ENCODE assay signal across 7 cellular contexts in the genomic region with DNA sequence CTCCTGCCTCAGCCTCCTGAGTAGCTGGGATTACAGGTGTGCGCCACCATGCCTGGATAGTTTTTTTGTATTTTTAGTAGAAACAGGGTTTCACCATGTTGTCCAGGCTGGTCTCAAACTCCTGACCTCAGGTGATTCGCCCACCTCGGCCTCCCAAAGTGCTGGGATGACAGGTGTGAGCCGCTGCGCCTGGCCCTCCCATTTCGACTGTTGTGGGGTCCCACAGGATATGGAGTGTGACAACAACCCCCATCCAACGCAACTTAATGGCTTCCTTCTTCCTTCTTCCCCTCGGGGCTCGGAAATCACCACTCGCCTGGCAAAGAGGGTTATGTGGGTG. TPM values are rescaled to one million over a fixed set of nuclear protein-coding genes. Genes with fewer than 3 reads are reported as not detected.
DNase-seq lines count a peak whose midpoint lies in the region; ATAC-seq and TF ChIP-seq lines count a peak whose summit lies in the region.
"Not testable (repeated sequence)": the region's sequence is repeated elsewhere in the genome, so short reads cannot be mapped to it uniquely, and the experiment has no call there.

No MANE protein-coding gene starts in this region.

- intact Hi-C loops in dendritic cell treated with granulocyte-macrophage colony-stimulating factor and Interleukin-4, amounts not matched to agents 40 ng/mL and 50 ng/mL, for 4 days (cut with micrococcal nuclease): not testable (repeated sequence)

- DNase-seq in MM.1S; stimulated activated naive B cell treated with anti-CD40 and anti-IgM and Interleukin-4, amounts not matched to agents 10 μg/mL and 1 μg/mL and 100 μg/mL, for 72 hours: not testable (repeated sequence)

- H3K9me2 ChIP-seq in MM.1S (replicated peaks; ENCODE audit: insufficient read depth, low read length): not testable (repeated sequence)

- not testable (repeated sequence) for H3K4me3 Mint-ChIP-seq in dendritic cell treated with granulocyte-macrophage colony-stimulating factor and Interleukin-4, amounts not matched to agents 40 ng/mL and 50 ng/mL, for 4 days
- peak overlapping the region in 1 of 2 donors; percentile 41 for H3K4me3 Mint-ChIP-seq in stimulated activated naive B cell treated with anti-CD40 and anti-IgM and Interleukin-4, amounts not matched to agents 10 μg/mL and 1 μg/mL and 100 μg/mL, for 72 hours

- peak overlapping the region in 4 of 10 experiments; percentile 18 to 42 (median 26); a peak in 2 of 20 replicates for H3K4me3 ChIP-seq in BLaER1 treated with 17β-estradiol and CSF1 and Interleukin-3, amounts not matched to agents 10 nM and 100 nM
- not testable (repeated sequence) for H3K4me3 ChIP-seq in MM.1S (ENCODE audit: low read length)
- peak overlapping the region in 1 of 2 donors; percentile 31 for H3K4me3 ChIP-seq in mucosa of rectum (ENCODE audit: low read length in 2 of 2)

- not testable (repeated sequence) for H3K27me3 Mint-ChIP-seq in dendritic cell treated with granulocyte-macrophage colony-stimulating factor and Interleukin-4, amounts not matched to agents 40 ng/mL and 50 ng/mL, for 4 days
- peaks cover 5 to 12% of the 10 kb centered on the region in 2 donors for H3K27me3 Mint-ChIP-seq in stimulated activated naive B cell treated with anti-CD40 and anti-IgM and Interleukin-4, amounts not matched to agents 10 μg/mL and 1 μg/mL and 100 μg/mL, for 72 hours

- not testable (repeated sequence) for H3K9me3 ChIP-seq in BLaER1 treated with 17β-estradiol and CSF1 and Interleukin-3, amounts not matched to agents 10 nM and 100 nM (replicated peaks in 1 of 11); MM.1S (replicated peaks; ENCODE audit: insufficient read depth, low read length); mucosa of rectum (ENCODE audit: control insufficient read depth in 2 of 2, low read length in 2 of 2)

- not testable (repeated sequence) for H3K79me2 ChIP-seq in MM.1S (ENCODE audit: low read length)

- H2AFZ ChIP-seq in MM.1S (ENCODE audit: low read length): not testable (repeated sequence)

- TF ChIP-seq CTCF in MM.1S (IDR thresholded peaks at IDR 0.05; ENCODE audit: low read length): not testable (repeated sequence)

- H3K36me3 Mint-ChIP-seq in dendritic cell treated with granulocyte-macrophage colony-stimulating factor and Interleukin-4, amounts not matched to agents 40 ng/mL and 50 ng/mL, for 4 days (ENCODE audit: low read depth); stimulated activated naive B cell treated with anti-CD40 and anti-IgM and Interleukin-4, amounts not matched to agents 10 μg/mL and 1 μg/mL and 100 μg/mL, for 72 hours: not testable (repeated sequence)

- H3K4me2 ChIP-seq in BLaER1 treated with 17β-estradiol and CSF1 and Interleukin-3, amounts not matched to agents 10 nM and 100 nM: peak overlapping the region; percentile 68 to 95 (median 88)
- H3K4me2 ChIP-seq in MM.1S (ENCODE audit: low read depth, low read length): peak overlapping the region; percentile 33

- H3F3A ChIP-seq in MM.1S (ENCODE audit: insufficient read depth, low read length): not testable (repeated sequence)

- peaks cover 76% of the 10 kb centered on the region for H3K4me1 Mint-ChIP-seq in dendritic cell treated with granulocyte-macrophage colony-stimulating factor and Interleukin-4, amounts not matched to agents 40 ng/mL and 50 ng/mL, for 4 days (ENCODE audit: low read depth)
- peaks cover 34 to 58% of the 10 kb centered on the region in 2 donors for H3K4me1 Mint-ChIP-seq in stimulated activated naive B cell treated with anti-CD40 and anti-IgM and Interleukin-4, amounts not matched to agents 10 μg/mL and 1 μg/mL and 100 μg/mL, for 72 hours

- peaks cover 78 to 98% (median 92%) of the 10 kb centered on the region in 10 experiments for H3K4me1 ChIP-seq in BLaER1 treated with 17β-estradiol and CSF1 and Interleukin-3, amounts not matched to agents 10 nM and 100 nM
- H3K4me1 ChIP-seq in MM.1S (ENCODE audit: low read length): peaks cover 15% of the 10 kb centered on the region
- peaks cover 20 to 26% of the 10 kb centered on the region in 2 donors for H3K4me1 ChIP-seq in mucosa of rectum (ENCODE audit: control insufficient read depth in 2 of 2, insufficient read depth in 2 of 2, low read length in 2 of 2)

- not testable (repeated sequence) for H4K20me1 ChIP-seq in BLaER1 treated with 17β-estradiol and CSF1 and Interleukin-3, amounts not matched to agents 10 nM and 100 nM; MM.1S (ENCODE audit: insufficient read depth, low read length)

- peak overlapping the region in 10 of 11 experiments; percentile 47 to 76 (median 60); a peak in 15 of 22 replicates for H3K9ac ChIP-seq in BLaER1 treated with 17β-estradiol and CSF1 and Interleukin-3, amounts not matched to agents 10 nM and 100 nM
- H3K9ac ChIP-seq in MM.1S (ENCODE audit: low read length): not testable (repeated sequence)
- peak overlapping the region; percentile 33 to 56 for H3K9ac ChIP-seq in mucosa of rectum (ENCODE audit: low read depth in 1 of 2, low read length in 2 of 2)

- H3K27ac ChIP-seq in BLaER1 treated with 17β-estradiol and CSF1 and Interleukin-3, amounts not matched to agents 10 nM and 100 nM: peak overlapping the region; percentile 76 to 91 (median 85); a peak in 21 of 22 replicates
- H3K27ac ChIP-seq in MM.1S (ENCODE audit: low read length): not testable (repeated sequence)
- H3K27ac ChIP-seq in adipose tissue (ENCODE audit: low read depth, low read length) (peak overlapping the region; percentile 52), layer of hippocampus (ENCODE audit: low read depth, low read length) (peak overlapping the region; percentile 2), mucosa of rectum (ENCODE audit: low read depth in 2 of 2, low read length in 2 of 2) (peak overlapping the region; percentile 81 to 87)

- ATAC-seq in stimulated activated naive B cell treated with anti-CD40 and anti-IgM and Interleukin-4, amounts not matched to agents 10 μg/mL and 1 μg/mL and 100 μg/mL, for 72 hours (replicated peaks): not testable (repeated sequence)

- H3K27ac Mint-ChIP-seq in dendritic cell treated with granulocyte-macrophage colony-stimulating factor and Interleukin-4, amounts not matched to agents 40 ng/mL and 50 ng/mL, for 4 days: peak overlapping the region; percentile 91
- peak overlapping the region; percentile 47 for H3K27ac Mint-ChIP-seq in stimulated activated naive B cell treated with anti-CD40 and anti-IgM and Interleukin-4, amounts not matched to agents 10 μg/mL and 1 μg/mL and 100 μg/mL, for 72 hours

- not testable (repeated sequence) for H3K36me3 ChIP-seq in BLaER1 treated with 17β-estradiol and CSF1 and Interleukin-3, amounts not matched to agents 10 nM and 100 nM; MM.1S (replicated peaks; ENCODE audit: insufficient read depth, low read length); mucosa of rectum (ENCODE audit: control insufficient read depth in 2 of 2, insufficient read depth in 2 of 2, low read length in 2 of 2)

- not testable (repeated sequence) for H3K9me3 Mint-ChIP-seq in dendritic cell treated with granulocyte-macrophage colony-stimulating factor and Interleukin-4, amounts not matched to agents 40 ng/mL and 50 ng/mL, for 4 days; stimulated activated naive B cell treated with anti-CD40 and anti-IgM and Interleukin-4, amounts not matched to agents 10 μg/mL and 1 μg/mL and 100 μg/mL, for 72 hours

- not testable (repeated sequence) for H3K27me3 ChIP-seq in BLaER1 treated with 17β-estradiol and CSF1 and Interleukin-3, amounts not matched to agents 10 nM and 100 nM; MM.1S (replicated peaks; ENCODE audit: insufficient read depth, low read length); layer of hippocampus (ENCODE audit: control insufficient read depth, insufficient read depth, low read length); mucosa of rectum (ENCODE audit: control insufficient read depth in 2 of 2, insufficient read depth in 2 of 2, low read length in 2 of 2)

- WGBS in adipose tissue, 3 donors: 52 to 78% (median 58%) methylated on average over 10 of the region's 10 CpGs

RNA-seq across cellular contexts. Expression of a gene that starts 25.0 kb away (rescaled TPM):
- 100 to 1,000 TPM in 2 of 3 donors, 10 to 100 TPM in 1; 21.6 to 181 (median 148) TPM for polyA plus RNA-seq in adipose tissue

RNA-seq across cellular contexts. Expression of a gene that starts 56.5 kb away (rescaled TPM):
- polyA plus RNA-seq in adipose tissue: 10 to 100 TPM in 2 of 3 donors, 1 to 10 TPM in 1; 8.6 to 39.9 (median 33.2) TPM
